ENCODE assay signal across 14 cellular contexts in the genomic region with DNA sequence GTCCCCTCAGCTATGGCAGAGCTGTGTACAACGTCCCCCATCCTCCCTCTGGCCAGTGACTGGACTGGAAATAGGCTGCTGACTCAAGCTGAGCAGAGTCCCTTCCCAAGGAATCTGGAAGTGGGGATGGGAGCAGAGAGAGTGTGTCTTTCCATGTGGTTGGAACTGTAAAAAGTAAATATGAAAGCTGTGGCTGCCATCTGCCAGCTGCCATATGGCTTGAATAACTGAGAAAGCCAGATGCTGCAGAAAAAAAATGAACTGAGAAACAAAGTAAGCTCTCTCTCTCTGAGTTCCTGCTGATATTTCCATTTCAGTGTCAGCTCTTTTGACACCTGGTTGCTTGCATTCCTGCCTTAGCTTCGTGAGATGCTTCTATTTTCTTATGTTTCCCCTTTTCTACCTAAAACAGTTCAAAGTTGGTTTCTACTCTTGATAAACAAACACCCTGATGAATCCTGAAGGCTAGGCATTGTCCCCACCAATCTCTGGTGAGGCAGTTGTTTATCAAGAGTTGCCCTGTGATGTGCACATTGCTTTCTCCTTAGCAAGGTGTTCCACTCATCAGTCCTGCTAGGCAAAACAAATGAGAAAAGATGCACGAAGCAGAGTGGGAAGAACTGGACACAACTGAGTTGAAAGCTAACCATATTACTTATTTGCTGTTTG. TPM values are rescaled to one million over a fixed set of nuclear protein-coding genes. Genes with fewer than 3 reads are reported as not detected.
DNase-seq lines count a peak whose midpoint lies in the region; ATAC-seq, FAIRE-seq and TF ChIP-seq lines count a peak whose summit lies in the region.
"Had no signal": no experiment of that assay in that cellular context is flagged by ENCODE, and none has a peak within 500 bp of the region (broad histone marks: within the 10 kb centered on the region; RNA-seq: fewer than 3 reads in every experiment).

No MANE protein-coding gene starts in this region.

- no peak overlapping the region for H3K4me2 ChIP-seq in K562 (ENCODE audit: insufficient read depth, low read length)

- no TSS peak for BruUV-seq in K562 (replicated peaks; lab: Mats Ljungman, UMichigan)

- TF ChIP-seq RAD21 in K562 (CRISPR knock-in tag; conservative IDR thresholded peaks at IDR 0.05 in 1 of 2, IDR thresholded peaks at IDR 0.05 in 1 of 2) = no peak

- no peaks in the 10 kb centered on the region for H3K79me2 ChIP-seq in K562 (ENCODE audit: control insufficient read depth, insufficient read depth, low read length)

- ATAC-seq in GM19463 (IDR thresholded peaks at IDR 0.05; ENCODE audit: unreplicated experiment) (peak; percentile 64), HG03108 (IDR thresholded peaks at IDR 0.05; ENCODE audit: unreplicated experiment) (peak; percentile 51), K562 (peak; percentile 38; the same call in 1 of the 3 replicates), GM18520 (IDR thresholded peaks at IDR 0.05; ENCODE audit: unreplicated experiment) (no peak), HG02884 (IDR thresholded peaks at IDR 0.05; ENCODE audit: unreplicated experiment) (no peak)
- ATAC-seq: esophagus mucosa had no signal

- no peaks in the 10 kb centered on the region for H3K4me1 ChIP-seq in K562 (replicated peaks in 1 of 2; ENCODE audit: control insufficient read depth in 2 of 2, insufficient read depth in 2 of 2, low read length in 2 of 2)
- H3K4me1 ChIP-seq: Peyer's patch had no signal

- no peaks in the 10 kb centered on the region for H3K9me1 ChIP-seq in K562 (ENCODE audit: control insufficient read depth, insufficient read depth, low read length)

- 23% methylated on average over 3 of the region's 3 CpGs for WGBS in K562 (ENCODE audit: insufficient coverage, low coverage, missing lambda C conversion rate)

- no peaks in the 10 kb centered on the region for H3K27me3 ChIP-seq in K562 (ENCODE audit: control insufficient read depth in 2 of 2, insufficient read depth in 2 of 2, low read length in 2 of 2)
- H3K27me3 ChIP-seq: Peyer's patch, thyroid gland had no signal

- H3K9ac ChIP-seq in K562 (ENCODE audit: insufficient read depth in 1 of 2, low read depth in 2 of 2, low read length in 2 of 2) = no peak overlapping the region

- no peaks in the 10 kb centered on the region for H4K20me1 ChIP-seq in K562 (replicated peaks; ENCODE audit: control insufficient read depth, insufficient read depth, low read length)

- POLR2A ChIA-PET in K562 (lab: Yijun Ruan, JAX) = interaction anchor here (1.3 to 2.7 kb wide), 2 partner anchors 11 to 13 kb away, joined by 5 to 10 read pairs; no protein-coding TSS in a partner anchor

- DNase-seq in DMS 273 (lab: John Stamatoyannopoulos, UW; ENCODE audit: unreplicated experiment) = peak; percentile 96
- DNase-seq in K562 (ENCODE audit: extremely low read depth in 1 of 4, low spot score in 3 of 4) = no peak
- DNase-seq in activated gamma-delta T cell (lab: John Stamatoyannopoulos, UW) = no peak
- DNase-seq in DMS79 treated with DMSO at 0.1 percent for 48 hours (lab: John Stamatoyannopoulos, UW) = no peak
- DNase-seq: activated CD4-positive, alpha-beta T cell treated with anti-CD3 and anti-CD28 coated beads for 4 hours; AML-193; Kasumi-1; Peyer's patch; thyroid gland had no signal

- no peak overlapping the region for H3K4me3 ChIP-seq in K562
- H3K4me3 ChIP-seq: Peyer's patch, thyroid gland had no signal

- no peak for TF ChIP-seq POLR2A in K562 (conservative IDR thresholded peaks at IDR 0.05)

- no peak overlapping the region for H2AFZ ChIP-seq in K562 (ENCODE audit: low read depth, low read length)

- no peak for TF ChIP-seq EP300 in K562 (IDR thresholded peaks at IDR 0.05; ENCODE audit: low read length)

- no peak overlapping the region for H3K27ac ChIP-seq in K562 (ENCODE audit: extremely low read depth, low read depth, low read length)
- H3K27ac ChIP-seq: Peyer's patch, thyroid gland had no signal

- CTCF ChIA-PET in K562 (lab: Yijun Ruan, JAX; ENCODE audit: low intra/inter-chr PET ratio) = no interaction called here

- intact Hi-C loops in K562 (cut with micrococcal nuclease) = no loop called here

- no peak for TF ChIP-seq CTCF in K562 (IDR thresholded peaks at IDR 0.05 in 2 of 3, conservative IDR thresholded peaks at IDR 0.05 in 1 of 3; ENCODE audit: insufficient read depth in 2 of 3, low read depth in 1 of 3, low read length in 3 of 3)

- no peak for FAIRE-seq in K562 (lab: Jason Lieb, UNC)

- in situ Hi-C loops in K562 (cut with MboI) = no loop called here

- H3K36me3 ChIP-seq in K562 (ENCODE audit: control insufficient read depth, insufficient read depth, low read length) = no peaks in the 10 kb centered on the region
- H3K36me3 ChIP-seq: Peyer's patch, thyroid gland had no signal

- H3K9me3 ChIP-seq in K562 (replicated peaks; ENCODE audit: control insufficient read depth, insufficient read depth, low read depth, low read length) = no peaks in the 10 kb centered on the region
- H3K9me3 ChIP-seq: Peyer's patch, thyroid gland had no signal

TF ChIP-seq in K562, 482 proteins besides CTCF, POLR2A, EP300 and RAD21 (continues in another document):
- TF ChIP-seq HSF4 (CRISPR knock-in tag; IDR thresholded peaks at IDR 0.05; ENCODE audit: borderline replicate concordance) (no peak), U2AF1 (optimal IDR thresholded peaks at IDR 0.05; ENCODE audit: low read depth, low read length) (no peak), GTF2E2 (tag; IDR thresholded peaks at IDR 0.05) (no peak), HCFC1 (IDR thresholded peaks at IDR 0.05; ENCODE audit: low read depth, low read length) (no peak), CC2D1A (IDR thresholded peaks at IDR 0.05) (no peak), ZNF311 (CRISPR knock-in tag; IDR thresholded peaks at IDR 0.05) (no peak), CBX5 (IDR thresholded peaks at IDR 0.05; ENCODE audit: borderline replicate concordance, low read depth) (no peak), GABPB2 (CRISPR knock-in tag; conservative IDR thresholded peaks at IDR 0.05) (no peak), ETV5 (CRISPR knock-in tag; IDR thresholded peaks at IDR 0.05; ENCODE audit: low read depth) (no peak), POLR2AphosphoS2 (IDR thresholded peaks at IDR 0.05; ENCODE audit: low read length) (no peak)
- TF ChIP-seq, protein P1, sequence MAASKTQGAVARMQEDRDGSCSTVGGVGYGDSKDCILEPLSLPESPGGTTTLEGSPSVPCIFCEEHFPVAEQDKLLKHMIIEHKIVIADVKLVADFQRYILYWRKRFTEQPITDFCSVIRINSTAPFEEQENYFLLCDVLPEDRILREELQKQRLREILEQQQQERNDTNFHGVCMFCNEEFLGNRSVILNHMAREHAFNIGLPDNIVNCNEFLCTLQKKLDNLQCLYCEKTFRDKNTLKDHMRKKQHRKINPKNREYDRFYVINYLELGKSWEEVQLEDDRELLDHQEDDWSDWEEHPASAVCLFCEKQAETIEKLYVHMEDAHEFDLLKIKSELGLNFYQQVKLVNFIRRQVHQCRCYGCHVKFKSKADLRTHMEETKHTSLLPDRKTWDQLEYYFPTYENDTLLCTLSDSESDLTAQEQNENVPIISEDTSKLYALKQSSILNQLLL (CRISPR knock-in tag; IDR thresholded peaks at IDR 0.05; ENCODE audit: borderline replicate concordance) = no peak
- TF ChIP-seq, protein P2, sequence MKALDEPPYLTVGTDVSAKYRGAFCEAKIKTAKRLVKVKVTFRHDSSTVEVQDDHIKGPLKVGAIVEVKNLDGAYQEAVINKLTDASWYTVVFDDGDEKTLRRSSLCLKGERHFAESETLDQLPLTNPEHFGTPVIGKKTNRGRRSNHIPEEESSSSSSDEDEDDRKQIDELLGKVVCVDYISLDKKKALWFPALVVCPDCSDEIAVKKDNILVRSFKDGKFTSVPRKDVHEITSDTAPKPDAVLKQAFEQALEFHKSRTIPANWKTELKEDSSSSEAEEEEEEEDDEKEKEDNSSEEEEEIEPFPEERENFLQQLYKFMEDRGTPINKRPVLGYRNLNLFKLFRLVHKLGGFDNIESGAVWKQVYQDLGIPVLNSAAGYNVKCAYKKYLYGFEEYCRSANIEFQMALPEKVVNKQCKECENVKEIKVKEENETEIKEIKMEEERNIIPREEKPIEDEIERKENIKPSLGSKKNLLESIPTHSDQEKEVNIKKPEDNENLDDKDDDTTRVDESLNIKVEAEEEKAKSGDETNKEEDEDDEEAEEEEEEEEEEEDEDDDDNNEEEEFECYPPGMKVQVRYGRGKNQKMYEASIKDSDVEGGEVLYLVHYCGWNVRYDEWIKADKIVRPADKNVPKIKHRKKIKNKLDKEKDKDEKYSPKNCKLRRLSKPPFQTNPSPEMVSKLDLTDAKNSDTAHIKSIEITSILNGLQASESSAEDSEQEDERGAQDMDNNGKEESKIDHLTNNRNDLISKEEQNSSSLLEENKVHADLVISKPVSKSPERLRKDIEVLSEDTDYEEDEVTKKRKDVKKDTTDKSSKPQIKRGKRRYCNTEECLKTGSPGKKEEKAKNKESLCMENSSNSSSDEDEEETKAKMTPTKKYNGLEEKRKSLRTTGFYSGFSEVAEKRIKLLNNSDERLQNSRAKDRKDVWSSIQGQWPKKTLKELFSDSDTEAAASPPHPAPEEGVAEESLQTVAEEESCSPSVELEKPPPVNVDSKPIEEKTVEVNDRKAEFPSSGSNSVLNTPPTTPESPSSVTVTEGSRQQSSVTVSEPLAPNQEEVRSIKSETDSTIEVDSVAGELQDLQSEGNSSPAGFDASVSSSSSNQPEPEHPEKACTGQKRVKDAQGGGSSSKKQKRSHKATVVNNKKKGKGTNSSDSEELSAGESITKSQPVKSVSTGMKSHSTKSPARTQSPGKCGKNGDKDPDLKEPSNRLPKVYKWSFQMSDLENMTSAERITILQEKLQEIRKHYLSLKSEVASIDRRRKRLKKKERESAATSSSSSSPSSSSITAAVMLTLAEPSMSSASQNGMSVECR (CRISPR knock-in tag; IDR thresholded peaks at IDR 0.05) = no peak

RNA-seq across cellular contexts. Expression of a gene that starts 16.8 kb away (rescaled TPM):
- total RNA-seq in K562 (2011; cell fraction: chromatin; rRNA removed; ENCODE audit: low replicate concordance) = 19.3 and 35.9 TPM in 2 replicates
- total RNA-seq in K562 (2011; cell fraction: nucleolus; rRNA removed) = 7.6 and 7.8 TPM in 2 replicates
- 17.7 and 32.9 TPM in 2 replicates for total RNA-seq in K562 (2011; cell fraction: nucleoplasm; rRNA removed)
- total RNA-seq in K562 (2014; rRNA removed) (33.0 and 42.5 TPM in 2 replicates), K562 (2014; rRNA removed; fragmentation: Illumina TruSeq; extraction: Trizol) (69.5 and 75.7 TPM in 2 replicates), K562 (2015; rRNA removed; fragmentation: Illumina TruSeq; extraction: Trizol) (52.5 and 53.3 TPM in 2 replicates), K562 (2021) (76.8 and 78.8 TPM in 2 replicates)
- polyA plus RNA-seq in K562 (2011; rRNA removed) (38.4 and 46.3 TPM in 2 replicates), K562 (2014; fragmentation: Illumina TruSeq; extraction: Trizol) (44.1 and 52.8 TPM in 2 replicates), K562 (2014; fragmentation: Nextera tagmentation; extraction: Ambion mirVana) (1 to 10 TPM; 8.1 to 9.3 TPM), K562 (2014; rRNA removed) (41.9 and 45.6 TPM in 2 replicates)
- polyA plus RNA-seq in K562 (2011; cell fraction: cytosol; rRNA removed) = 12.7 and 17.9 TPM in 2 replicates
- polyA plus RNA-seq in K562 (2011; cell fraction: nucleus; rRNA removed) = 8.4 and 11.9 TPM in 2 replicates
- polyA plus RNA-seq in K562 (2012) = 43.7 and 45.5 TPM in 2 replicates
- 55.3 and 59.0 TPM in 2 replicates for polyA minus RNA-seq in K562 (2011; rRNA and poly(A)+ RNA removed)
- 34.7 and 45.3 TPM in 2 replicates for polyA minus RNA-seq in K562 (2011; cell fraction: cytosol; rRNA and poly(A)+ RNA removed)
- polyA minus RNA-seq in K562 (2011; cell fraction: nucleus; rRNA and poly(A)+ RNA removed) = 14.7 and 23.2 TPM in 2 replicates

Comparison
In these comparisons a context has a peak if more than half of its experiments do, and no peak if none do; other contexts are left out.
1. ATAC-seq: peak in GM19463 (single experiment), HG03108 (single experiment) and K562 (single experiment); none in GM18520 (single experiment) and HG02884 (single experiment).